9 cellular contexts compared by ENCODE assay signal in the genomic region with DNA sequence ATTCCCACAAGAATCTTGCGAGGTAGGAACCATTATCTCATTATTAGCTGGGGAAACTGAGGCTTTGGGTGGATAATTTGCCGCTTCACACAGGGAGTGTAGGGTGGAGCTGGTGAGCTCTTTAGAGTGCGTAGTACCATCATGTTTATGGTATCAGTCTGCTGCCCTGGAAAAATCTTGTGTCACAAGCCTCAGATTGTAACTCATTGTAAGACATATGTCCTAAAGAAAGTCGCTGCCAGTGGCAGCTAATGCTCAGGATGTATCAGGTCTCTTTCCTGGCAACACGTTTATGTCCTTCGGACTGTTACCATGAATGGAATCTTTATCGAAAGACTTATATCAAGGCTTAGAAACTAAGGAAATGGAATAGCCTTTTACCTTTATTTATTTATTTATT. TPM values are rescaled to one million over a fixed set of nuclear protein-coding genes. Genes with fewer than 3 reads are reported as not detected.
DNase-seq lines count a peak whose midpoint lies in the region; ATAC-seq and TF ChIP-seq lines count a peak whose summit lies in the region.
"Had no signal": no experiment of that assay in that cellular context is flagged by ENCODE, and none has a peak within 500 bp of the region (broad histone marks: within the 10 kb centered on the region; RNA-seq: fewer than 3 reads in every experiment).

No MANE protein-coding gene starts in this region.

- intact Hi-C loops in IMR-90 (cut with micrococcal nuclease) = no loop called here
- intact Hi-C loops in naive thymus-derived CD4-positive, alpha-beta T cell (cut with micrococcal nuclease) = loop anchor here in 1 of 2 donors (2.0 kb wide), 1 partner anchor 39 kb away; no protein-coding TSS in a partner anchor

- H3K36me3 ChIP-seq in BLaER1 (peaks cover 16% of the 10 kb centered on the region), IMR-90 (ENCODE audit: control insufficient read depth, insufficient read depth, low read length) (no peaks in the 10 kb centered on the region; the same call in 1 of the 2 replicates)
- peaks cover 0 to 6% (median 0%) of the 10 kb centered on the region in 3 experiments for H3K36me3 ChIP-seq in naive thymus-derived CD4-positive, alpha-beta T cell (ENCODE audit: control insufficient read depth in 2 of 3, insufficient read depth in 3 of 3, low read length in 3 of 3)
- H3K36me3 ChIP-seq: ovary had no signal

- dilution Hi-C loops in IMR-90 (cut with HindIII; ENCODE audit: low sequenced_read_pairs, unreplicated experiment) = no loop called here

- peak overlapping the region; percentile 93 for H3K4me2 ChIP-seq in BLaER1
- peak overlapping the region; percentile 97 for H3K4me2 ChIP-seq in IMR-90 (ENCODE audit: low read depth, low read length)

- H3K9me3 Mint-ChIP-seq in naive thymus-derived CD4-positive, alpha-beta T cell = no peaks in the 10 kb centered on the region

- H3K27me3 Mint-ChIP-seq in naive thymus-derived CD4-positive, alpha-beta T cell = peaks cover 0 to 9% (median 0%) of the 10 kb centered on the region in 5 donors

- H3K9me3 ChIP-seq in BLaER1 = no peaks in the 10 kb centered on the region
- H3K9me3 ChIP-seq in IMR-90 (ENCODE audit: control insufficient read depth, insufficient read depth, low read length) = no peaks in the 10 kb centered on the region
- H3K9me3 ChIP-seq in naive thymus-derived CD4-positive, alpha-beta T cell (ENCODE audit: control insufficient read depth in 2 of 3, low read length in 3 of 3) = no peaks in the 10 kb centered on the region
- H3K9me3 ChIP-seq: ovary had no signal

- H3K4me1 Mint-ChIP-seq in naive thymus-derived CD4-positive, alpha-beta T cell = peaks cover 58 to 87% (median 77%) of the 10 kb centered on the region in 7 donors

- H2AK5ac ChIP-seq in IMR-90 (ENCODE audit: low read depth, low read length) = no peak overlapping the region

- TSS peak; percentile 11 for BruUV-seq in IMR-90 (replicated peaks; lab: Mats Ljungman, UMichigan)

- in situ Hi-C loops in IMR-90 (cut with MboI; ENCODE audit: low sequenced_read_pairs) = no loop called here

- H3K27ac ChIP-seq in BLaER1 (no peak overlapping the region), IMR-90 (ENCODE audit: insufficient read depth, low read length) (no peak overlapping the region)
- no peak overlapping the region for H3K27ac ChIP-seq in naive thymus-derived CD4-positive, alpha-beta T cell (ENCODE audit: low read depth, low read length)
- H3K27ac ChIP-seq: ovary had no signal

- no peak for ATAC-seq in IMR-90 (ENCODE audit: low read depth)
- no peak for ATAC-seq in naive thymus-derived CD4-positive, alpha-beta T cell
- no peak for ATAC-seq in HG03196 (IDR thresholded peaks at IDR 0.05; ENCODE audit: unreplicated experiment)

- TF ChIP-seq POLR2A in IMR-90 (IDR thresholded peaks at IDR 0.05; ENCODE audit: low read depth, low read length) = no peak

- TF ChIP-seq RAD21 in IMR-90 (IDR thresholded peaks at IDR 0.05; ENCODE audit: low read length) = no peak

- H3K4ac ChIP-seq in IMR-90 (ENCODE audit: low read depth, low read length) = no peak overlapping the region

- H3K9me1 ChIP-seq in IMR-90 (ENCODE audit: insufficient read depth, low read length) = peaks cover 24% of the 10 kb centered on the region

- no peaks in the 10 kb centered on the region for H3K27me3 ChIP-seq in BLaER1
- no peaks in the 10 kb centered on the region for H3K27me3 ChIP-seq in IMR-90 (ENCODE audit: control insufficient read depth, insufficient read depth, low read length)
- no peaks in the 10 kb centered on the region for H3K27me3 ChIP-seq in naive thymus-derived CD4-positive, alpha-beta T cell (ENCODE audit: control insufficient read depth in 2 of 2, insufficient read depth in 2 of 2, low read length in 2 of 2)
- H3K27me3 ChIP-seq: ovary had no signal

- no peak overlapping the region for H2AFZ ChIP-seq in IMR-90 (replicated peaks; ENCODE audit: low read length, poor library complexity)

- peaks cover 45% of the 10 kb centered on the region for H3K4me1 ChIP-seq in BLaER1
- peaks cover 15% of the 10 kb centered on the region for H3K4me1 ChIP-seq in IMR-90 (ENCODE audit: control insufficient read depth, insufficient read depth, low read length)
- H3K4me1 ChIP-seq in naive thymus-derived CD4-positive, alpha-beta T cell (ENCODE audit: control insufficient read depth in 2 of 2, insufficient read depth in 2 of 2, low read length in 2 of 2) = peaks cover 31 to 37% of the 10 kb centered on the region in 2 donors

- H3K36me3 Mint-ChIP-seq in naive thymus-derived CD4-positive, alpha-beta T cell = peaks cover 0 to 2% (median 0%) of the 10 kb centered on the region in 5 donors

- peak overlapping the region; percentile 77 for H3K4me3 ChIP-seq in BLaER1
- no peak overlapping the region for H3K4me3 ChIP-seq in IMR-90 (ENCODE audit: insufficient read depth, low read depth, low read length)
- no peak overlapping the region for H3K4me3 ChIP-seq in naive thymus-derived CD4-positive, alpha-beta T cell (ENCODE audit: low read length)

- H3K4me3 Mint-ChIP-seq in naive thymus-derived CD4-positive, alpha-beta T cell = peak overlapping the region; percentile 55 to 95 (median 92)

- H3K9ac ChIP-seq in BLaER1 = peak overlapping the region; percentile 97; the same call in 1 of the 2 replicates
- no peak overlapping the region for H3K9ac ChIP-seq in IMR-90 (ENCODE audit: low read depth, low read length)

- H2BK120ac ChIP-seq in IMR-90 (ENCODE audit: low read depth, low read length) = no peak overlapping the region

- H2BK20ac ChIP-seq in IMR-90 (ENCODE audit: low read depth, low read length) = no peak overlapping the region

- no peak overlapping the region for H3K18ac ChIP-seq in IMR-90 (ENCODE audit: low read depth, low read length)

- H3K56ac ChIP-seq in IMR-90 (ENCODE audit: extremely low read depth, insufficient read depth, low read length) = no peak overlapping the region

- H4K20me1 ChIP-seq in BLaER1 (peaks cover 62% of the 10 kb centered on the region), IMR-90 (ENCODE audit: insufficient read depth, low read length) (peaks cover 57% of the 10 kb centered on the region)

- WGBS in IMR-90 (ENCODE audit: extremely low coverage in 2 of 2, insufficient read length in 1 of 2), 2 experiments = 100% methylated on average over 2 of the region's 7 CpGs; no CpG with 5 or more reads in 1 of the 2 experiments

- H4K91ac ChIP-seq in IMR-90 (ENCODE audit: insufficient read depth, low read depth, low read length) = no peak overlapping the region

- CTCF ChIA-PET in IMR-90 (lab: Yijun Ruan, JAX) = no interaction called here
- CTCF ChIA-PET in naive thymus-derived CD4-positive, alpha-beta T cell (lab: Charles Lee) = interaction anchor here (0.6 to 1.1 kb wide), 2 partner anchors 38 to 320 kb away, joined by 3 read pairs; no protein-coding TSS in a partner anchor

- H4K5ac ChIP-seq in IMR-90 (ENCODE audit: low read depth, low read length) = no peak overlapping the region

- DNase-seq in IMR-90 (no peak), cerebellar cortex (ENCODE audit: low spot score) (peak; percentile 25), ureter (ENCODE audit: low spot score) (no peak)
- DNase-seq in naive thymus-derived CD4-positive, alpha-beta T cell = no peak
- no peak for DNase-seq in activated CD4-positive, CD25-positive, alpha-beta regulatory T cell (lab: John Stamatoyannopoulos, UW)
- no peak for DNase-seq in stimulated activated CD4-positive, alpha-beta T cell treated with anti-CD3 and anti-CD28 coated beads, Interleukin-1b, Interleukin-23, amount 100 ng/mL, for 48 hours
- DNase-seq: ovary had no signal

- H3K79me1 ChIP-seq in IMR-90 (ENCODE audit: low read depth in 1 of 2, low read length in 2 of 2) = peaks cover 6 to 52% of the 10 kb centered on the region in 2 experiments; a peak in 3 of 4 replicates

- POLR2A ChIA-PET in IMR-90 (lab: Charles Lee; ENCODE audit: unreplicated experiment) = no interaction called here
- POLR2A ChIA-PET in naive thymus-derived CD4-positive, alpha-beta T cell (lab: Charles Lee) = no interaction called here

- no peak overlapping the region for H3K23ac ChIP-seq in IMR-90 (ENCODE audit: low read depth, low read length)

- H2BK5ac ChIP-seq in IMR-90 (ENCODE audit: low read depth, low read length, poor library complexity, severe bottlenecking) = no peak overlapping the region

- H2AK9ac ChIP-seq in IMR-90 (replicated peaks; ENCODE audit: low read depth, low read length, poor library complexity) = no peak overlapping the region

- peak overlapping the region in 5 of 9 donors; percentile 10 to 95 (median 84) for H3K27ac Mint-ChIP-seq in naive thymus-derived CD4-positive, alpha-beta T cell

- H2BK15ac ChIP-seq in IMR-90 (ENCODE audit: low read depth, low read length) = no peak overlapping the region

- H3K14ac ChIP-seq in IMR-90 (replicated peaks; ENCODE audit: low read depth, low read length) = no peak overlapping the region

- H4K8ac ChIP-seq in IMR-90 (ENCODE audit: low read depth in 2 of 2, low read length in 2 of 2) = no peak overlapping the region

- no peak for TF ChIP-seq CTCF in IMR-90 (conservative IDR thresholded peaks at IDR 0.05; ENCODE audit: low read depth, low read length)

TF ChIP-seq in IMR-90, 13 proteins besides CTCF, POLR2A, EP300 and RAD21:
- no peak for TF ChIP-seq SMC3 (IDR thresholded peaks at IDR 0.05; ENCODE audit: low read depth, low read length)
- TF ChIP-seq NFE2L2 (IDR thresholded peaks at IDR 0.05; ENCODE audit: low read depth, low read length) = no peak
- no peak for TF ChIP-seq BHLHE40 (IDR thresholded peaks at IDR 0.05; ENCODE audit: low read depth, low read length)
- no peak for TF ChIP-seq FOS (IDR thresholded peaks at IDR 0.05; ENCODE audit: low read depth, low read length)

RNA-seq across cellular contexts. Expression of a gene that starts 1.9 kb away (rescaled TPM):
- total RNA-seq in IMR-90 (2012; rRNA removed) (10.9 and 13.1 TPM in 2 replicates), ureter (123 TPM)
- polyA plus RNA-seq in IMR-90 (2012; rRNA removed) = 21.8 and 26.7 TPM in 2 replicates
- polyA plus RNA-seq in IMR-90 (2012; cell fraction: cytosol; rRNA removed) = 15.3 and 24.4 TPM in 2 replicates
- polyA plus RNA-seq in IMR-90 (2012; cell fraction: nucleus; rRNA removed; ENCODE audit: low replicate concordance) = 15.6 and 20.7 TPM in 2 replicates
- total RNA-seq in naive thymus-derived CD4-positive, alpha-beta T cell = 10 to 100 TPM; 31.7 to 55.0 (median 42.5) TPM
- 1 to 10 TPM; 3.5 to 4.4 TPM for polyA plus RNA-seq in naive thymus-derived CD4-positive, alpha-beta T cell
